ENCODE assay signal across 1 cellular context in genomic region chr4:174592985-174593335, GRCh38.
A peak's percentile ranks its signal among the peaks of the same experiment; 100 is the strongest.
TF ChIP-seq lines count a peak whose summit lies in the region.

No MANE protein-coding gene starts in this region.

TF ChIP-seq in K562, 482 proteins besides CTCF, POLR2A, EP300 and RAD21 (continued from another document and continues in another):
- TF ChIP-seq SMARCA5 (IDR thresholded peaks at IDR 0.05), result no peak
- no peak for TF ChIP-seq HNRNPUL1 (IDR thresholded peaks at IDR 0.05; ENCODE audit: low read length)
- TF ChIP-seq PKNOX1 (IDR thresholded peaks at IDR 0.05), result 0 out of 2 replicates have a peak, but pooled peaks have one; percentile 11
- no peak for TF ChIP-seq TAF7 (tag; IDR thresholded peaks at IDR 0.05)
- no peak for TF ChIP-seq KLF16 (IDR thresholded peaks at IDR 0.05)
- TF ChIP-seq KDM4B (IDR thresholded peaks at IDR 0.05; ENCODE audit: borderline replicate concordance in 2 of 2, low read depth in 1 of 2), result no peak
- TF ChIP-seq ZNF696 (CRISPR knock-in tag; conservative IDR thresholded peaks at IDR 0.05), result no peak
- no peak for TF ChIP-seq ZFP1 (CRISPR knock-in tag; IDR thresholded peaks at IDR 0.05)
- no peak for TF ChIP-seq NCOA4 (IDR thresholded peaks at IDR 0.05; ENCODE audit: partially characterized antibody)
- TF ChIP-seq CHD4 (IDR thresholded peaks at IDR 0.05; ENCODE audit: insufficient read depth, insufficient replicate concordance, low read depth, low read length, poor library complexity, severe bottlenecking), result no peak
- no peak for TF ChIP-seq MAFG (tag; conservative IDR thresholded peaks at IDR 0.05)
- no peak for TF ChIP-seq TRIM25 (IDR thresholded peaks at IDR 0.05; ENCODE audit: borderline replicate concordance)
- TF ChIP-seq RFX7 (CRISPR knock-in tag; IDR thresholded peaks at IDR 0.05), result no peak
- TF ChIP-seq ETS1 (conservative IDR thresholded peaks at IDR 0.05; ENCODE audit: control insufficient read depth, low read depth, low read length), result no peak
- TF ChIP-seq CREM (IDR thresholded peaks at IDR 0.05; ENCODE audit: low read depth), result 0 out of 2 replicates have a peak, but pooled peaks have one; percentile 27
- no peak for TF ChIP-seq EGR1 (conservative IDR thresholded peaks at IDR 0.05)
- no peak for TF ChIP-seq ZNF589 (CRISPR knock-in tag; IDR thresholded peaks at IDR 0.05; ENCODE audit: low read depth)
- TF ChIP-seq TFAP4 (CRISPR knock-in tag; IDR thresholded peaks at IDR 0.05; ENCODE audit: borderline replicate concordance), result no peak
- TF ChIP-seq BACH1 (tag; IDR thresholded peaks at IDR 0.05), result no peak
- no peak for TF ChIP-seq RERE (CRISPR knock-in tag; IDR thresholded peaks at IDR 0.05; ENCODE audit: borderline replicate concordance)
- no peak for TF ChIP-seq SIRT6 (IDR thresholded peaks at IDR 0.05; ENCODE audit: low read depth, low read length)
- TF ChIP-seq HMG20B (CRISPR knock-in tag; IDR thresholded peaks at IDR 0.05), result no peak
- no peak for TF ChIP-seq HNRNPLL (IDR thresholded peaks at IDR 0.05; ENCODE audit: low read depth, low read length, poor library complexity, severe bottlenecking)
- no peak for TF ChIP-seq PML (IDR thresholded peaks at IDR 0.05; ENCODE audit: low read length)
- no peak for TF ChIP-seq SLC30A9 (CRISPR knock-in tag; IDR thresholded peaks at IDR 0.05)
- TF ChIP-seq CREB3L1 (IDR thresholded peaks at IDR 0.05; ENCODE audit: borderline replicate concordance, low read depth), result no peak
- no peak for TF ChIP-seq E4F1 (CRISPR knock-in tag; IDR thresholded peaks at IDR 0.05; ENCODE audit: borderline replicate concordance)
- no peak for TF ChIP-seq ZNF707 (CRISPR knock-in tag; conservative IDR thresholded peaks at IDR 0.05)
- no peak for TF ChIP-seq ZBTB9 (CRISPR knock-in tag; IDR thresholded peaks at IDR 0.05)
- no peak for TF ChIP-seq ZNF830 (CRISPR knock-in tag; IDR thresholded peaks at IDR 0.05)
- TF ChIP-seq ZNF398 (CRISPR knock-in tag; IDR thresholded peaks at IDR 0.05), result no peak
- TF ChIP-seq ZNF76 (CRISPR knock-in tag; IDR thresholded peaks at IDR 0.05; ENCODE audit: borderline replicate concordance), result no peak
- no peak for TF ChIP-seq CC2D1A (IDR thresholded peaks at IDR 0.05)
- TF ChIP-seq KDM2B (CRISPR knock-in tag; IDR thresholded peaks at IDR 0.05), result no peak
- TF ChIP-seq BRD9 (IDR thresholded peaks at IDR 0.05; ENCODE audit: low read depth, partially characterized antibody), result no peak
- TF ChIP-seq ZBTB34 (CRISPR knock-in tag; IDR thresholded peaks at IDR 0.05), result no peak
